Comparison of ENCODE assay signal across 21 cellular contexts in the genomic region with DNA sequence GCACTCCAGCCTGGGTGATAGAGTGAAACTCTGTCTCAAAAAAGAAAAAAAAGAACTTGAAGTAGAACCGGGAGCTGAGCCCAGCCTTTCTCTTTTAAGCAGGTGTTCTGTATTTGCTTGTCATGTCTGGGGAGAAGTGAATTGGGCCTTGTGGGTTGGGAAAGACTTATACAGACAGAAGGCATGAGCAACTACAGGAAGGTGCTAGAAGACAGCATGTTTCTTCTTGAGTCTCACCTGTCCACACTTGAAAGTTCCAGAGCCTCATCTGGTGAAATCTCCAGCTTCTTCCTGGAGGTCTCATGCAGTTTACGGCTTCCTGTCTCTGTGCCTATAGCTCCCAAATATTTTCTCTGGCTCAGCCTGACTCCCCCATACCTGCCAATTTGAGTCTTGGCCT. TPM values are rescaled to one million over a fixed set of nuclear protein-coding genes. Genes with fewer than 3 reads are reported as not detected.
DNase-seq lines count a peak whose midpoint lies in the region; ATAC-seq, FAIRE-seq and TF ChIP-seq lines count a peak whose summit lies in the region.
"Had no signal": no experiment of that assay in that cellular context is flagged by ENCODE, and none has a peak within 500 bp of the region (broad histone marks: within the 10 kb centered on the region; RNA-seq: fewer than 3 reads in every experiment).

No MANE protein-coding gene starts in this region.

- H3K27ac ChIP-seq in PC-9 (no peak overlapping the region), GM12878 (ENCODE audit: control insufficient read depth, insufficient read depth) (no peak overlapping the region)
- H3K27ac ChIP-seq: brain microvascular endothelial cell, left lung, testis had no signal

- H3K27ac Mint-ChIP-seq in activated T-cell treated with anti-CD3 and anti-CD28 coated beads, Interleukin-2, amount 50 U/mL, for 24 hours: peak overlapping the region; percentile 81
- H3K27ac Mint-ChIP-seq in nephron progenitor cell: peak overlapping the region; percentile 39

- DNase-seq in activated T-cell treated with anti-CD3 and anti-CD28 coated beads, Interleukin-2, amount 50 U/mL, for 24 hours: no peak
- no peak for DNase-seq in activated T-cell treated with anti-CD3 and anti-CD28 coated beads for 4 hours
- no peak for DNase-seq in PC-9
- no peak for DNase-seq in GM12878 (ENCODE audit: low read depth, low spot score)
- no peak for DNase-seq in nephron progenitor cell
- DNase-seq in DMS53 treated with DMSO at 0.1 percent for 48 hours (lab: John Stamatoyannopoulos, UW; ENCODE audit: unreplicated experiment): no peak
- DNase-seq: brain microvascular endothelial cell; CD4-positive, alpha-beta memory T cell; erythroblast; mucosa of descending colon; NCI-H2029 treated with DMSO at 0.1 percent for 48 hours; NCI-H510A; occipital lobe; retina; stimulated activated CD4-positive, alpha-beta T cell treated with anti-CD3 and anti-CD28 coated beads, Interleukin-12 subunit alpha, Interleukin-12 subunit beta, amount 100 ng/mL, for 4 hours; testis had no signal

- no peak overlapping the region for H3K9ac ChIP-seq in GM12878 (ENCODE audit: control insufficient read depth, insufficient read depth, low read length)

- RAD21 ChIA-PET in GM12878 (lab: Charles Lee; ENCODE audit: unreplicated experiment): no interaction called here

- no peak for TF ChIP-seq RAD21 in GM12878 (IDR thresholded peaks at IDR 0.05; ENCODE audit: insufficient read depth, low read depth, low read length)

- no peak overlapping the region for H3K4me3 ChIP-seq in PC-9
- peak overlapping the region; percentile 59; the same call in 1 of the 2 replicates for H3K4me3 ChIP-seq in GM12878
- H3K4me3 ChIP-seq: left lung, mucosa of descending colon, testis had no signal

- TF ChIP-seq POLR2A in GM12878 (IDR thresholded peaks at IDR 0.05; ENCODE audit: low read depth, low read length): no peak

- SMC1A ChIA-PET in GM12878 (lab: Charles Lee; ENCODE audit: uncharacterized antibody, unreplicated experiment): interaction anchor here (0.6 kb wide), 1 partner anchor 31 kb away, joined by 3 read pairs; no protein-coding TSS in a partner anchor

- TF ChIP-seq CTCF in PC-9 (conservative IDR thresholded peaks at IDR 0.05): no peak
- no peak for TF ChIP-seq CTCF in GM12878 (IDR thresholded peaks at IDR 0.05 in 2 of 3, conservative IDR thresholded peaks at IDR 0.05 in 1 of 3; ENCODE audit: control insufficient read depth in 2 of 3, extremely low read depth in 1 of 3, insufficient read depth in 1 of 3, low read depth in 3 of 3, low read length in 3 of 3)
- TF ChIP-seq CTCF in nephron progenitor cell (IDR thresholded peaks at IDR 0.05): no peak

- no peak for FAIRE-seq in GM12878 (lab: Jason Lieb, UNC)
- FAIRE-seq: H1 had no signal

- BruUV-seq in PC-9 (replicated peaks; lab: Mats Ljungman, UMichigan) (no TSS peak), GM12878 (replicated peaks; lab: Mats Ljungman, UMichigan) (TSS peak; percentile 60)

- H3K4me1 Mint-ChIP-seq in activated T-cell treated with anti-CD3 and anti-CD28 coated beads, Interleukin-2, amount 50 U/mL, for 24 hours (ENCODE audit: low read depth): peaks cover 30% of the 10 kb centered on the region
- peaks cover 10% of the 10 kb centered on the region for H3K4me1 Mint-ChIP-seq in nephron progenitor cell

- H3F3A ChIP-seq in PC-9 (ENCODE audit: insufficient read depth, low read depth): peaks cover 26% of the 10 kb centered on the region

- peaks cover 58% of the 10 kb centered on the region for H3K79me2 ChIP-seq in PC-9 (ENCODE audit: low read depth)
- H3K79me2 ChIP-seq in GM12878 (ENCODE audit: control insufficient read depth, insufficient read depth, low read length): peaks cover 51% of the 10 kb centered on the region

- WGBS in GM12878 (ENCODE audit: insufficient coverage, insufficient replicate concordance, low lambda C conversion rate, missing lambda C conversion rate): 68% methylated on average over 2 of the region's 2 CpGs

- H2AFZ ChIP-seq in PC-9: no peak overlapping the region
- H2AFZ ChIP-seq in GM12878 (ENCODE audit: control insufficient read depth, low read depth, low read length): no peak overlapping the region

- H3K4me3 Mint-ChIP-seq in activated T-cell treated with anti-CD3 and anti-CD28 coated beads, Interleukin-2, amount 50 U/mL, for 24 hours: peak overlapping the region; percentile 46
- H3K4me3 Mint-ChIP-seq in nephron progenitor cell: peak overlapping the region; percentile 32

- H3K36me3 ChIP-seq in PC-9 (ENCODE audit: low read depth): peaks cover 19% of the 10 kb centered on the region; the same call in 1 of the 2 replicates
- H3K36me3 ChIP-seq in GM12878 (ENCODE audit: control insufficient read depth in 2 of 2, insufficient read depth in 2 of 2, low read length in 1 of 2): peaks cover 12 to 20% of the 10 kb centered on the region in 2 experiments

- CTCF ChIA-PET in PC-9 (lab: Charles Lee) (no interaction called here), GM12878 (lab: Yijun Ruan, JAX) (interaction anchor here (0.7 kb wide), 1 partner anchor 43 kb away, joined by 3 read pairs; no protein-coding TSS in a partner anchor)

- no peak for TF ChIP-seq EP300 in GM12878 (IDR thresholded peaks at IDR 0.05; ENCODE audit: borderline replicate concordance in 1 of 2, control insufficient read depth in 1 of 2, low read depth in 2 of 2, low read length in 2 of 2)

- peaks cover 4% of the 10 kb centered on the region for H3K9me3 Mint-ChIP-seq in activated T-cell treated with anti-CD3 and anti-CD28 coated beads, Interleukin-2, amount 50 U/mL, for 24 hours
- peaks cover 5% of the 10 kb centered on the region for H3K9me3 Mint-ChIP-seq in nephron progenitor cell

- ATAC-seq in GM12878 (no peak), GM18867 (IDR thresholded peaks at IDR 0.05; ENCODE audit: unreplicated experiment) (no peak), HG02852 (IDR thresholded peaks at IDR 0.05; ENCODE audit: unreplicated experiment) (no peak)
- ATAC-seq: left lung, mucosa of descending colon, Right ventricle myocardium inferior had no signal

- H3K4me2 ChIP-seq in PC-9: peak overlapping the region; percentile 85; the same call in 1 of the 2 replicates
- peak overlapping the region; percentile 44; the same call in 1 of the 2 replicates for H3K4me2 ChIP-seq in GM12878 (ENCODE audit: control insufficient read depth, insufficient read depth)

- POLR2A ChIA-PET in PC-9 (lab: Charles Lee; ENCODE audit: unreplicated experiment) (no interaction called here), GM12878 (lab: Charles Lee) (no interaction called here)

- peaks cover 76% of the 10 kb centered on the region for H3K36me3 Mint-ChIP-seq in activated T-cell treated with anti-CD3 and anti-CD28 coated beads, Interleukin-2, amount 50 U/mL, for 24 hours (ENCODE audit: low read depth)
- H3K36me3 Mint-ChIP-seq in nephron progenitor cell (ENCODE audit: low read depth): peaks cover 19% of the 10 kb centered on the region

- no peaks in the 10 kb centered on the region for H3K27me3 Mint-ChIP-seq in activated T-cell treated with anti-CD3 and anti-CD28 coated beads, Interleukin-2, amount 50 U/mL, for 24 hours
- peaks cover 3% of the 10 kb centered on the region for H3K27me3 Mint-ChIP-seq in nephron progenitor cell (ENCODE audit: low read depth, poor library complexity)
- H3K27me3 Mint-ChIP-seq: CD4-positive, alpha-beta memory T cell had no signal

- in situ Hi-C loops in GM12878 (cut with MboI): no loop called here

- intact Hi-C loops in PC-9 (cut with micrococcal nuclease; ENCODE audit: unreplicated experiment) (no loop called here), GM12878 (cut with micrococcal nuclease; ENCODE audit: unreplicated experiment) (no loop called here)

- H3K27me3 ChIP-seq in PC-9 (ENCODE audit: insufficient read depth, low read depth) (no peaks in the 10 kb centered on the region), GM12878 (replicated peaks in 1 of 2; ENCODE audit: control insufficient read depth in 2 of 2, insufficient read depth in 2 of 2, low read length in 1 of 2) (no peaks in the 10 kb centered on the region)
- H3K27me3 ChIP-seq: brain microvascular endothelial cell, left lung, testis had no signal

- H3K4me1 ChIP-seq in PC-9 (replicated peaks; ENCODE audit: insufficient read depth): peaks cover 19% of the 10 kb centered on the region
- H3K4me1 ChIP-seq in GM12878 (ENCODE audit: control insufficient read depth, insufficient read depth, low read length): no peaks in the 10 kb centered on the region; the same call in 1 of the 2 replicates

- H4K20me1 ChIP-seq in PC-9 (ENCODE audit: insufficient read depth) (peaks cover 46% of the 10 kb centered on the region), GM12878 (ENCODE audit: control insufficient read depth, insufficient read depth) (no peaks in the 10 kb centered on the region; the same call in 1 of the 2 replicates)

- H3K9me3 ChIP-seq in PC-9 (ENCODE audit: insufficient read depth, low read depth) (no peaks in the 10 kb centered on the region), GM12878 (replicated peaks; ENCODE audit: control insufficient read depth, insufficient read depth, low read length) (no peaks in the 10 kb centered on the region)
- H3K9me3 ChIP-seq: left lung, mucosa of descending colon, testis had no signal

- H3K9me2 ChIP-seq in PC-9 (ENCODE audit: insufficient read depth): no peaks in the 10 kb centered on the region

RNA-seq across cellular contexts. Expression of a gene that starts 2.5 kb away (rescaled TPM):
- 50.2 and 59.0 TPM in 2 replicates for total RNA-seq in PC-9 (2021)
- 11.7 and 13.8 TPM in 2 replicates for total RNA-seq in GM12878 (2013; cell fraction: nucleolus; rRNA removed)
- total RNA-seq in GM12878 (2014; rRNA removed): 71.2 and 81.8 TPM in 2 replicates
- 47.6 and 55.7 TPM in 2 replicates for total RNA-seq in GM12878 (2014; rRNA removed; fragmentation: Illumina TruSeq; extraction: Trizol)
- 79.7 and 90.9 TPM in 2 replicates for total RNA-seq in GM12878 (2021)
- 13.7 TPM for polyA plus RNA-seq in GM12878 (2011; ENCODE audit: low read depth)
- 16.2 and 27.7 TPM in 2 replicates for polyA plus RNA-seq in GM12878 (2011; rRNA removed)
- 37.0 and 60.9 TPM in 2 replicates for polyA plus RNA-seq in GM12878 (2011; cell fraction: cytosol; rRNA removed)
- 21.7 and 34.5 TPM in 2 replicates for polyA plus RNA-seq in GM12878 (2011; cell fraction: nucleus; rRNA removed)
- polyA plus RNA-seq in GM12878 (2012): 23.3 and 33.4 TPM in 2 replicates
- polyA plus RNA-seq in GM12878 (2014; fragmentation: Illumina TruSeq; extraction: Trizol): 16.5 and 44.3 TPM in 2 replicates
- polyA plus RNA-seq in GM12878 (2014; fragmentation: Nextera tagmentation; extraction: Ambion mirVana): 10 to 100 TPM in 1 of 2 experiments, 1 to 10 TPM in 1; 9.6 to 16.4 TPM
- 66.9 and 68.4 TPM in 2 replicates for polyA plus RNA-seq in GM12878 (2014; rRNA removed)
- polyA plus RNA-seq in GM12878 (2016; fragmentation: Nextera tagmentation; extraction: Ambion mirVana): 10 to 100 TPM in 1 of 2 experiments, 1 to 10 TPM in 1; 8.2 to 46.3 TPM
- polyA minus RNA-seq in GM12878 (2011; rRNA and poly(A)+ RNA removed): 44.8 and 87.5 TPM in 2 replicates
- polyA minus RNA-seq in GM12878 (2011; cell fraction: cytosol; rRNA and poly(A)+ RNA removed): 35.5 and 42.9 TPM in 2 replicates
- polyA minus RNA-seq in GM12878 (2011; cell fraction: nucleus; rRNA and poly(A)+ RNA removed): 12.3 and 23.3 TPM in 2 replicates

RNA-seq across cellular contexts. Expression of a gene that starts 25.7 kb away (rescaled TPM):
- total RNA-seq in PC-9 (2021): 38.6 and 43.9 TPM in 2 replicates
- total RNA-seq in GM12878 (2013; cell fraction: nucleolus; rRNA removed): 4.5 and 6.7 TPM in 2 replicates
- 61.5 and 65.0 TPM in 2 replicates for total RNA-seq in GM12878 (2014; rRNA removed)
- total RNA-seq in GM12878 (2014; rRNA removed; fragmentation: Illumina TruSeq; extraction: Trizol): 37.6 and 38.1 TPM in 2 replicates
- 40.9 and 41.5 TPM in 2 replicates for total RNA-seq in GM12878 (2021)
- polyA plus RNA-seq in GM12878 (2011; ENCODE audit: low read depth): 9.8 TPM
- 31.6 and 36.4 TPM in 2 replicates for polyA plus RNA-seq in GM12878 (2011; rRNA removed)
- 46.6 and 57.4 TPM in 2 replicates for polyA plus RNA-seq in GM12878 (2011; cell fraction: cytosol; rRNA removed)
- 25.1 and 30.4 TPM in 2 replicates for polyA plus RNA-seq in GM12878 (2011; cell fraction: nucleus; rRNA removed)
- polyA plus RNA-seq in GM12878 (2012): 29.3 and 31.8 TPM in 2 replicates
- 18.4 and 42.6 TPM in 2 replicates for polyA plus RNA-seq in GM12878 (2014; fragmentation: Illumina TruSeq; extraction: Trizol)
- polyA plus RNA-seq in GM12878 (2014; fragmentation: Nextera tagmentation; extraction: Ambion mirVana): 10 to 100 TPM in 1 of 2 experiments, 1 to 10 TPM in 1; 4.0 to 10.3 TPM
- polyA plus RNA-seq in GM12878 (2014; rRNA removed): 68.5 and 73.6 TPM in 2 replicates
- 10 to 100 TPM; 66.7 to 97.8 TPM for polyA plus RNA-seq in GM12878 (2016; fragmentation: Nextera tagmentation; extraction: Ambion mirVana)
- polyA minus RNA-seq in GM12878 (2011; rRNA and poly(A)+ RNA removed): 11.2 and 15.8 TPM in 2 replicates
- 9.6 and 11.4 TPM in 2 replicates for polyA minus RNA-seq in GM12878 (2011; cell fraction: cytosol; rRNA and poly(A)+ RNA removed)
- polyA minus RNA-seq in GM12878 (2011; cell fraction: nucleus; rRNA and poly(A)+ RNA removed): 4.0 and 8.3 TPM in 2 replicates

RNA-seq across cellular contexts. Expression of a gene that starts 26.0 kb away (rescaled TPM):
- 62.9 and 69.9 TPM in 2 replicates for total RNA-seq in PC-9 (2021)
- 207 and 245 TPM in 2 replicates for total RNA-seq in GM12878 (2013; cell fraction: nucleolus; rRNA removed)
- 56.1 and 69.6 TPM in 2 replicates for total RNA-seq in GM12878 (2014; rRNA removed)
- 24.8 and 26.7 TPM in 2 replicates for total RNA-seq in GM12878 (2014; rRNA removed; fragmentation: Illumina TruSeq; extraction: Trizol)
- total RNA-seq in GM12878 (2021): 86.8 and 103 TPM in 2 replicates
- polyA plus RNA-seq in GM12878 (2011; ENCODE audit: low read depth): 26.2 TPM
- 21.4 and 43.6 TPM in 2 replicates for polyA plus RNA-seq in GM12878 (2011; rRNA removed)
- polyA plus RNA-seq in GM12878 (2011; cell fraction: cytosol; rRNA removed): 34.1 and 49.3 TPM in 2 replicates
- 389 and 485 TPM in 2 replicates for polyA plus RNA-seq in GM12878 (2011; cell fraction: nucleus; rRNA removed)
- polyA plus RNA-seq in GM12878 (2012): 40.1 and 40.7 TPM in 2 replicates
- 29.8 and 50.0 TPM in 2 replicates for polyA plus RNA-seq in GM12878 (2014; fragmentation: Illumina TruSeq; extraction: Trizol)
- polyA plus RNA-seq in GM12878 (2014; fragmentation: Nextera tagmentation; extraction: Ambion mirVana): 1 to 10 TPM; 2.3 to 3.5 TPM
- 84.2 and 91.5 TPM in 2 replicates for polyA plus RNA-seq in GM12878 (2014; rRNA removed)
- 10 to 100 TPM; 28.7 to 30.6 TPM for polyA plus RNA-seq in GM12878 (2016; fragmentation: Nextera tagmentation; extraction: Ambion mirVana)
- polyA minus RNA-seq in GM12878 (2011; rRNA and poly(A)+ RNA removed): 94.9 and 113 TPM in 2 replicates
- polyA minus RNA-seq in GM12878 (2011; cell fraction: cytosol; rRNA and poly(A)+ RNA removed): 56.0 and 75.9 TPM in 2 replicates
- polyA minus RNA-seq in GM12878 (2011; cell fraction: nucleus; rRNA and poly(A)+ RNA removed): 192 and 321 TPM in 2 replicates

RNA-seq across cellular contexts. Expression of a gene that starts 48.5 kb away (rescaled TPM):
- total RNA-seq in PC-9 (2021) (102 and 123 TPM in 2 replicates), GM12878 (2014; rRNA removed) (53.6 and 57.3 TPM in 2 replicates), GM12878 (2014; rRNA removed; fragmentation: Illumina TruSeq; extraction: Trizol) (47.5 and 52.6 TPM in 2 replicates), GM12878 (2021) (63.5 and 65.9 TPM in 2 replicates)
- total RNA-seq in GM12878 (2013; cell fraction: nucleolus; rRNA removed): 213 and 227 TPM in 2 replicates
- polyA plus RNA-seq in GM12878 (2011; ENCODE audit: low read depth): 31.3 TPM
- polyA plus RNA-seq in GM12878 (2011; rRNA removed) (58.3 and 89.4 TPM in 2 replicates), GM12878 (2014; fragmentation: Illumina TruSeq; extraction: Trizol) (47.7 and 53.3 TPM in 2 replicates), GM12878 (2014; fragmentation: Nextera tagmentation; extraction: Ambion mirVana) (1 to 10 TPM; 4.3 to 6.7 TPM), GM12878 (2014; rRNA removed) (65.5 and 69.0 TPM in 2 replicates), GM12878 (2016; fragmentation: Nextera tagmentation; extraction: Ambion mirVana) (10 to 100 TPM; 28.2 to 41.7 TPM)
- polyA plus RNA-seq in GM12878 (2011; cell fraction: cytosol; rRNA removed): 81.6 and 106 TPM in 2 replicates
- 296 and 304 TPM in 2 replicates for polyA plus RNA-seq in GM12878 (2011; cell fraction: nucleus; rRNA removed)
- 45.3 and 47.1 TPM in 2 replicates for polyA plus RNA-seq in GM12878 (2012)
- 158 and 234 TPM in 2 replicates for polyA minus RNA-seq in GM12878 (2011; rRNA and poly(A)+ RNA removed)
- polyA minus RNA-seq in GM12878 (2011; cell fraction: cytosol; rRNA and poly(A)+ RNA removed): 35.5 and 49.6 TPM in 2 replicates
- polyA minus RNA-seq in GM12878 (2011; cell fraction: nucleus; rRNA and poly(A)+ RNA removed): 102 and 170 TPM in 2 replicates
